ENCODE assay signal across 9 cellular contexts in the genomic region with DNA sequence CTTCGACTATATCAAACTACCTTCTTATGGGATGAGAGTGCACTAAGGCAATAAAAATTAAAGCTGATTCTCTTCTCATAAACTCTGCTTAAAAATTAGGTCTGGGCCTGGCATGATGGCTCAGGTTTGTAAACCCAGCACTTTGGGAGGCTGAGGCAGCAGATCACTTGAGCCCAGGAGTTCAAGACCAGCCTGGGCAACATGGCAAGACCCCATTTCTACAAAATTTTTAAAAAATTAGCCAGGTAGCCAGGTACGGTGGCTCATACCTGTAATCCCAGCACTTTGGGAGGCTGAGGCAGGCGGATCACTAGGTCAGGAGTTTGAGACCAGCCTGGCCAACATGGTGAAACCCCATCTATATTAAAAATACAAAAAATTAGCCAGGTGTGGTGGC. TPM values are rescaled to one million over a fixed set of nuclear protein-coding genes. Genes with fewer than 3 reads are reported as not detected.
DNase-seq lines count a peak whose midpoint lies in the region; TF ChIP-seq lines count a peak whose summit lies in the region.
"Not testable (repeated sequence)": the region's sequence is repeated elsewhere in the genome, so short reads cannot be mapped to it uniquely, and the experiment has no call there.
"Had no signal": no experiment of that assay in that cellular context is flagged by ENCODE, and none has a peak within 500 bp of the region (broad histone marks: within the 10 kb centered on the region; RNA-seq: fewer than 3 reads in every experiment).

No MANE protein-coding gene starts in this region.

- peak overlapping the region; percentile 60 for H3K4me2 ChIP-seq in PC-9
- H3K4me2 ChIP-seq in mesenchymal stem cell (ENCODE audit: low read length, poor library complexity, severe bottlenecking) = not testable (repeated sequence)
- H3K4me2 ChIP-seq in smooth muscle cell = peak overlapping the region; percentile 56

- H2BK15ac ChIP-seq in mesenchymal stem cell (ENCODE audit: low read depth, poor library complexity, severe bottlenecking) = not testable (repeated sequence)

- H3K23ac ChIP-seq in mesenchymal stem cell (ENCODE audit: low read length in 2 of 2) = not testable (repeated sequence)

- H3K27ac Mint-ChIP-seq in brain (peak overlapping the region in 3 of 5 experiments; percentile 32 to 97 (median 75)), osteocyte (ENCODE audit: unreplicated experiment) (peak overlapping the region; percentile 100)

- peaks cover 47% of the 10 kb centered on the region for H3F3A ChIP-seq in PC-9 (ENCODE audit: insufficient read depth, low read depth)
- H3F3A ChIP-seq in smooth muscle cell (ENCODE audit: low read depth) = peaks cover 38% of the 10 kb centered on the region

- H2BK5ac ChIP-seq in mesenchymal stem cell (ENCODE audit: low read depth, low read length, poor library complexity, severe bottlenecking) = peak overlapping the region; percentile 5

- POLR2A ChIA-PET in AG04450 (lab: Yijun Ruan, JAX) = interaction anchor here (0.5 to 2.9 kb wide), 5 partner anchors 14 to 116 kb away, joined by 3 to 26 read pairs (median 8); no protein-coding TSS in a partner anchor
- POLR2A ChIA-PET in PC-9 (lab: Charles Lee; ENCODE audit: unreplicated experiment) = interaction anchor here (0.6 to 2.3 kb wide), 4 partner anchors 44 to 98 kb away, joined by 4 to 18 read pairs (median 8); no protein-coding TSS in a partner anchor

- H2BK12ac ChIP-seq in mesenchymal stem cell (ENCODE audit: low read length in 2 of 2) = not testable (repeated sequence)

- whole genome bisulfite sequencing in esophagus squamous epithelium, 2 donors = 79 to 84% methylated on average over 2 to 3 of the region's 3 CpGs
- WGBS in mesenchymal stem cell = 54% methylated on average over 1 of the region's 3 CpGs
- WGBS in smooth muscle cell (ENCODE audit: low lambda C conversion rate) = 71% methylated on average over 3 of the region's 3 CpGs

- intact Hi-C loops in PC-9 (cut with micrococcal nuclease; ENCODE audit: unreplicated experiment) (loop anchor here (5.0 kb wide), 1 partner anchor 221 kb away; no protein-coding TSS in a partner anchor), esophagus squamous epithelium (cut with DNase I) (loop anchor here (10.0 kb wide), 1 partner anchor 119 kb away; a partner anchor contains a TSS)

- peak overlapping the region; percentile 42 for H2BK120ac ChIP-seq in mesenchymal stem cell (ENCODE audit: low read depth, low read length)

- H3K18ac ChIP-seq in mesenchymal stem cell (ENCODE audit: low read depth in 1 of 2, low read length in 2 of 2) = not testable (repeated sequence)

- H3K79me2 ChIP-seq in PC-9 (ENCODE audit: low read depth) (peaks cover 15% of the 10 kb centered on the region), smooth muscle cell (ENCODE audit: low read depth) (peaks cover 15% of the 10 kb centered on the region)

- H3K36me3 Mint-ChIP-seq in brain; osteocyte (ENCODE audit: unreplicated experiment): not testable (repeated sequence)

- DNase-seq in AG04450 (ENCODE audit: low read depth, low spot score); PC-9; esophagus squamous epithelium (lab: John Stamatoyannopoulos, UW); mesenchymal stem cell; osteocyte (ENCODE audit: extremely low spot score, unreplicated experiment); smooth muscle cell (lab: John Stamatoyannopoulos, UW; ENCODE audit: unreplicated experiment): not testable (repeated sequence)

- not testable (repeated sequence) for H4K20me1 ChIP-seq in PC-9 (ENCODE audit: insufficient read depth)
- H4K20me1 ChIP-seq in smooth muscle cell (ENCODE audit: low read depth) = peaks cover 11% of the 10 kb centered on the region

- not testable (repeated sequence) for H3K9me3 ChIP-seq in AG04450 (ENCODE audit: control insufficient read depth, insufficient read depth, low read length); PC-9 (ENCODE audit: insufficient read depth, low read depth); esophagus squamous epithelium; mesenchymal stem cell (ENCODE audit: control insufficient read depth, low read length); smooth muscle cell (replicated peaks; ENCODE audit: low read depth)

- H3K14ac ChIP-seq in mesenchymal stem cell (ENCODE audit: low read length in 2 of 2) = not testable (repeated sequence)

- H3K36me3 ChIP-seq in PC-9 (ENCODE audit: low read depth); esophagus squamous epithelium; mesenchymal stem cell (ENCODE audit: control insufficient read depth in 1 of 2, insufficient read depth in 2 of 2, low read depth in 1 of 2, low read length in 2 of 2); smooth muscle cell (ENCODE audit: low read depth): not testable (repeated sequence)

- H3K4ac ChIP-seq in mesenchymal stem cell (ENCODE audit: low read depth in 1 of 2, low read length in 2 of 2) = not testable (repeated sequence)

- H3K9ac ChIP-seq in mesenchymal stem cell (ENCODE audit: low read length) = peak overlapping the region; percentile 2
- peak overlapping the region; percentile 21 for H3K9ac ChIP-seq in smooth muscle cell (ENCODE audit: low read depth)

- not testable (repeated sequence) for H3K27me3 ChIP-seq in AG04450 (ENCODE audit: control insufficient read depth, insufficient read depth, low read length); PC-9 (ENCODE audit: insufficient read depth, low read depth); mesenchymal stem cell (ENCODE audit: control insufficient read depth in 1 of 2, insufficient read depth in 1 of 2, low read length in 2 of 2); smooth muscle cell (ENCODE audit: low read depth)
- H3K27me3 ChIP-seq in esophagus squamous epithelium = peaks cover 0 to 11% (median 0%) of the 10 kb centered on the region in 4 donors

- H3K4me1 ChIP-seq in PC-9 (replicated peaks; ENCODE audit: insufficient read depth) (peaks cover 55% of the 10 kb centered on the region), esophagus squamous epithelium (peaks cover 12 to 59% (median 20%) of the 10 kb centered on the region in 3 donors), smooth muscle cell (ENCODE audit: low read depth) (peaks cover 15% of the 10 kb centered on the region)
- not testable (repeated sequence) for H3K4me1 ChIP-seq in mesenchymal stem cell (ENCODE audit: control insufficient read depth, insufficient read depth, low read depth, low read length)

- not testable (repeated sequence) for BruUV-seq in PC-9 (replicated peaks; lab: Mats Ljungman, UMichigan)

- H2AK5ac ChIP-seq in mesenchymal stem cell (ENCODE audit: low read length, severe bottlenecking) = not testable (repeated sequence)

- peak overlapping the region in 2 of 5 experiments; percentile 16 to 51 for H3K4me3 Mint-ChIP-seq in brain
- not testable (repeated sequence) for H3K4me3 Mint-ChIP-seq in osteocyte (ENCODE audit: unreplicated experiment)

- H3K27me3 Mint-ChIP-seq in brain = peaks cover 15% of the 10 kb centered on the region
- H3K27me3 Mint-ChIP-seq in osteocyte (ENCODE audit: unreplicated experiment) = not testable (repeated sequence)

- not testable (repeated sequence) for TF ChIP-seq POLR2A in esophagus squamous epithelium (IDR thresholded peaks at IDR 0.05)

- not testable (repeated sequence) for H3K9me2 ChIP-seq in PC-9 (ENCODE audit: insufficient read depth)

- not testable (repeated sequence) for H3K4me3 ChIP-seq in AG04450 (ENCODE audit: low read depth, low read length); PC-9; esophagus squamous epithelium; mesenchymal stem cell (ENCODE audit: insufficient read depth in 1 of 2, low read depth in 1 of 2, low read length in 2 of 2); smooth muscle cell

- not testable (repeated sequence) for H4K91ac ChIP-seq in mesenchymal stem cell (ENCODE audit: low read length)

- TF ChIP-seq CTCF in AG04450 (IDR thresholded peaks at IDR 0.05; ENCODE audit: low read depth, low read length); PC-9 (conservative IDR thresholded peaks at IDR 0.05); brain (conservative IDR thresholded peaks at IDR 0.05); esophagus squamous epithelium (IDR thresholded peaks at IDR 0.05); osteocyte (IDR thresholded peaks at IDR 0.05); smooth muscle cell (IDR thresholded peaks at IDR 0.05; ENCODE audit: borderline replicate concordance, insufficient read depth, poor library complexity, severe bottlenecking): not testable (repeated sequence)

- not testable (repeated sequence) for H3K9me3 Mint-ChIP-seq in brain; osteocyte (ENCODE audit: unreplicated experiment)

- H3K27ac ChIP-seq in AG04450 (ENCODE audit: low read depth, low read length) (peak overlapping the region; percentile 82), PC-9 (peak overlapping the region; percentile 89), esophagus squamous epithelium (peak overlapping the region; percentile 15 to 99 (median 94)), mesenchymal stem cell (ENCODE audit: low read length, poor library complexity, severe bottlenecking) (peak overlapping the region; percentile 98), smooth muscle cell (ENCODE audit: low read depth) (peak overlapping the region; percentile 99)

- H2AFZ ChIP-seq in PC-9; mesenchymal stem cell (ENCODE audit: low read depth, low read length); smooth muscle cell (ENCODE audit: low read depth): not testable (repeated sequence)

- H3K79me1 ChIP-seq in mesenchymal stem cell (replicated peaks; ENCODE audit: low read length, poor library complexity, severe bottlenecking) = not testable (repeated sequence)

- CTCF ChIA-PET in AG04450 (lab: Charles Lee) = interaction anchor here (1.6 kb wide), 1 partner anchor 91 kb away, joined by 3 read pairs; no protein-coding TSS in a partner anchor
- CTCF ChIA-PET in PC-9 (lab: Charles Lee) = not testable (repeated sequence)

- H3K4me1 Mint-ChIP-seq in brain = peaks cover 43% of the 10 kb centered on the region
- H3K4me1 Mint-ChIP-seq in osteocyte (ENCODE audit: unreplicated experiment) = peaks cover 53% of the 10 kb centered on the region

- not testable (repeated sequence) for H4K8ac ChIP-seq in mesenchymal stem cell (ENCODE audit: low read length)

RNA-seq across cellular contexts. Expression of a gene that starts 3.3 kb away (rescaled TPM):
- polyA plus RNA-seq in AG04450 (2011; rRNA removed) (93.9 and 121 TPM in 2 replicates), brain (ENCODE audit: insufficient read depth, low read depth, low replicate concordance) (85.4 TPM), smooth muscle cell (39.3 and 70.5 TPM in 2 replicates)
- polyA minus RNA-seq in AG04450 (2011; rRNA and poly(A)+ RNA removed) = 99.1 and 130 TPM in 2 replicates
- total RNA-seq in PC-9 (2021) (118 and 167 TPM in 2 replicates), esophagus squamous epithelium (10 to 100 TPM in 3 of 4 donors, 1 to 10 TPM in 1; 8.6 to 42.5 (median 35.9) TPM), osteocyte (232 and 233 TPM in 2 replicates), smooth muscle cell (147 and 170 TPM in 2 replicates)
- 78.1 TPM for polyA plus RNA-seq in mesenchymal stem cell (2013, experiment 1 of 2)
- 80.9 TPM for polyA plus RNA-seq in mesenchymal stem cell (2013, experiment 2 of 2)
- total RNA-seq: activated CD8-positive, alpha-beta memory T cell treated with anti-CD3 and anti-CD28 coated beads, Interleukin-2, amount 10 ng/mL, durations not matched to agents 7 days and 5 days had no signal
- polyA plus RNA-seq: naive thymus-derived CD4-positive, alpha-beta T cell had no signal
